32 cellular contexts compared by ENCODE assay signal in genomic region chrX:34406580-34406979, GRCh38.
"Had no signal": no experiment of that assay in that cellular context is flagged by ENCODE, and none has a peak within 500 bp of the region (broad histone marks: within the 10 kb centered on the region; RNA-seq: fewer than 3 reads in every experiment).

No MANE protein-coding gene starts in this region.

- H3K4me1 ChIP-seq: adrenal gland, ascending aorta, body of pancreas, breast epithelium had no signal

- H3K27ac ChIP-seq: adrenal gland, ascending aorta, body of pancreas, brain microvascular endothelial cell, breast epithelium, cardiac muscle cell had no signal

- H3K4me3 ChIP-seq: adrenal gland, ascending aorta, body of pancreas, breast epithelium, cardiac muscle cell had no signal

- H3K36me3 ChIP-seq: adrenal gland, ascending aorta, brain microvascular endothelial cell, breast epithelium, cardiac muscle cell had no signal

- DNase-seq: activated effector memory CD4-positive, alpha-beta T cell treated with anti-CD3 and anti-CD28 coated beads, Interleukin-2, amount 50 U/mL, for 16 hours; activated effector memory CD4-positive, alpha-beta T cell treated with Interleukin-2 at 50 U/mL for 16 hours; activated gamma-delta T cell; activated gamma-delta T cell treated with Interleukin-2 at 50 U/mL for 16 hours; activated naive CD4-positive, alpha-beta T cell; activated naive CD4-positive, alpha-beta T cell treated with anti-CD3 and anti-CD28 coated beads for 36 hours; activated naive CD4-positive, alpha-beta T cell treated with anti-CD3 and anti-CD28 coated beads, Interleukin-2, amount 10 ng/mL, durations not matched to agents 7 days and 5 days; activated naive CD4-positive, alpha-beta T cell treated with anti-CD3 and anti-CD28 coated beads, Interleukin-2, amount 50 U/mL, for 16 hours; activated naive CD4-positive, alpha-beta T cell treated with Interleukin-2 at 50 U/mL for 16 hours; activated naive CD8-positive, alpha-beta T cell treated with anti-CD3 and anti-CD28 coated beads for 36 hours; activated naive CD8-positive, alpha-beta T cell treated with anti-CD3 and anti-CD28 coated beads, Interleukin-2, amount 10 ng/mL, durations not matched to agents 7 days and 5 days; activated naive CD8-positive, alpha-beta T cell treated with anti-CD3 and anti-CD28 coated beads, Interleukin-2, amount 50 U/mL, for 24 hours; activated T-cell treated with anti-CD3 and anti-CD28 coated beads, Interleukin-2, amount 50 U/mL, for 24 hours; activated T-cell treated with anti-CD3 and anti-CD28 coated beads, Interleukin-2, amount 50 U/mL, for 4 hours; activated T-cell treated with anti-CD3 and anti-CD28 coated beads, Interleukin-2, amount 50 U/mL, for 48 hours; activated T-cell treated with anti-CD3 and anti-CD28 coated beads, Interleukin-2, amount 50 U/mL, for 72 hours; adrenal gland; amniotic stem cell; amygdala; anterior cingulate cortex; aorta; body of pancreas; brain microvascular endothelial cell; caudate nucleus; central memory CD4-positive, alpha-beta T cell; cerebellar nuclear complex had no signal

- H3K9me3 ChIP-seq: adrenal gland, ascending aorta, body of pancreas, breast epithelium had no signal

- ATAC-seq: activated naive CD4-positive, alpha-beta T cell treated with anti-CD3 and anti-CD28 coated beads, Interleukin-2, amount 50 U/mL, for 72 hours; activated naive CD8-positive, alpha-beta T cell treated with anti-CD3 and anti-CD28 coated beads, Interleukin-2, amount 50 U/mL, for 24 hours; activated T-cell treated with anti-CD3 and anti-CD28 coated beads, Interleukin-2, amount 50 U/mL, for 4 hours; activated T-cell treated with anti-CD3 and anti-CD28 coated beads, Interleukin-2, amount 50 U/mL, for 72 hours; activated T-helper 17 cell treated with anti-CD3 and anti-CD28 coated beads, Interleukin-2, amount 50 U/mL, for 72 hours; body of pancreas had no signal

- FAIRE-seq: bronchial epithelial cell had no signal
